15 cellular contexts compared by ENCODE assay signal in genomic region chr9:128131346-128131745, GRCh38. TPM values are rescaled to one million over a fixed set of nuclear protein-coding genes. Genes with fewer than 3 reads are reported as not detected.
DNase-seq lines count a peak whose midpoint lies in the region; ATAC-seq and TF ChIP-seq lines count a peak whose summit lies in the region.
"Not testable (repeated sequence)": the region's sequence is repeated elsewhere in the genome, so short reads cannot be mapped to it uniquely, and the experiment has no call there.
"Had no signal": no experiment of that assay in that cellular context is flagged by ENCODE, and none has a peak within 500 bp of the region (broad histone marks: within the 10 kb centered on the region; RNA-seq: fewer than 3 reads in every experiment).

No MANE protein-coding gene starts in this region.

- intact Hi-C loops in heart left ventricle (cut with DNase I); right cardiac atrium (cut with DNase I); right lobe of liver (cut with DNase I); posterior vena cava (cut with DNase I): not testable (repeated sequence)

- not testable (repeated sequence) for TF ChIP-seq POLR2A in heart left ventricle (IDR thresholded peaks at IDR 0.05); right lobe of liver (IDR thresholded peaks at IDR 0.05)

- H3K27ac Mint-ChIP-seq in chondrocyte (ENCODE audit: unreplicated experiment), result not testable (repeated sequence)
- peak overlapping the region in 2 of 3 experiments; percentile 81 to 84 for H3K27ac Mint-ChIP-seq in nephron
- peak overlapping the region; percentile 71 for H3K27ac Mint-ChIP-seq in type B pancreatic cell

- WGBS in heart left ventricle, 4 donors, result 88 to 90% (median 89%) methylated on average over 8 of the region's 8 CpGs
- WGBS in right cardiac atrium, result 85% methylated on average over 8 of the region's 8 CpGs
- 80% methylated on average over 5 of the region's 8 CpGs for WGBS in right lobe of liver (ENCODE audit: insufficient coverage, low coverage, low lambda C conversion rate, missing lambda C conversion rate)

- H3K4me3 Mint-ChIP-seq in chondrocyte (ENCODE audit: unreplicated experiment); type B pancreatic cell: not testable (repeated sequence)
- peak overlapping the region; percentile 15 to 64 (median 38) for H3K4me3 Mint-ChIP-seq in nephron

- H3K4me1 ChIP-seq in heart left ventricle, result peaks cover 3 to 28% (median 17%) of the 10 kb centered on the region in 12 donors
- H3K4me1 ChIP-seq in right cardiac atrium (ENCODE audit: control insufficient read depth, insufficient read depth, low read length), result not testable (repeated sequence)
- H3K4me1 ChIP-seq in right lobe of liver, result peaks cover 0 to 14% (median 5%) of the 10 kb centered on the region in 4 donors

- not testable (repeated sequence) for H3K36me3 Mint-ChIP-seq in chondrocyte (ENCODE audit: low read depth); nephron (ENCODE audit: low read depth); type B pancreatic cell

- not testable (repeated sequence) for H3K9me3 ChIP-seq in heart left ventricle; right cardiac atrium (ENCODE audit: control insufficient read depth, low read length); right lobe of liver

- ATAC-seq in heart left ventricle, right cardiac atrium, right lobe of liver: not testable (repeated sequence)

- not testable (repeated sequence) for H3K4me3 ChIP-seq in heart left ventricle; right cardiac atrium (ENCODE audit: low read length); right lobe of liver

- peaks cover 32% of the 10 kb centered on the region for H3K27me3 Mint-ChIP-seq in chondrocyte (ENCODE audit: low read depth)
- H3K27me3 Mint-ChIP-seq in nephron (ENCODE audit: low read depth); type B pancreatic cell: not testable (repeated sequence)

- peak overlapping the region in 1 of 12 donors; percentile 14 for H3K27ac ChIP-seq in heart left ventricle
- not testable (repeated sequence) for H3K27ac ChIP-seq in right cardiac atrium (ENCODE audit: low read length); right lobe of liver

- not testable (repeated sequence) for TF ChIP-seq CTCF in chondrocyte (IDR thresholded peaks at IDR 0.05); heart left ventricle (IDR thresholded peaks at IDR 0.05); right lobe of liver (IDR thresholded peaks at IDR 0.05); nephron (IDR thresholded peaks at IDR 0.05; ENCODE audit: unreplicated experiment in 3 of 3); type B pancreatic cell (conservative IDR thresholded peaks at IDR 0.05)

- DNase-seq in COLO668 (lab: John Stamatoyannopoulos, UW; ENCODE audit: unreplicated experiment) (peak; percentile 38), chondrocyte (ENCODE audit: low spot score) (peak; percentile 46), heart left ventricle (peak in 3 of 5 donors; percentile 18 to 30 (median 22)), right cardiac atrium (peak in 2 of 3 donors; percentile 6 to 16), right lobe of liver (peak in 2 of 3 donors; percentile 12 to 35), posterior vena cava (ENCODE audit: low spot score) (peak; percentile 57)
- not testable (repeated sequence) for DNase-seq in type B pancreatic cell (ENCODE audit: extremely low spot score, unreplicated experiment)

- H3K4me1 Mint-ChIP-seq in chondrocyte (ENCODE audit: low read depth) (peaks cover 21% of the 10 kb centered on the region), nephron (peaks cover 32% of the 10 kb centered on the region), type B pancreatic cell (ENCODE audit: unreplicated experiment) (peaks cover 40% of the 10 kb centered on the region)

- not testable (repeated sequence) for H3K9me3 Mint-ChIP-seq in chondrocyte (ENCODE audit: low read depth); nephron; type B pancreatic cell

- not testable (repeated sequence) for H3K27me3 ChIP-seq in heart left ventricle; right cardiac atrium (ENCODE audit: control insufficient read depth, insufficient read depth); right lobe of liver

- H3K36me3 ChIP-seq in heart left ventricle, right lobe of liver: not testable (repeated sequence)

RNA-seq across cellular contexts. Expression of gene PTGES2, which starts 3.8 kb away (rescaled TPM):
- 43.5 to 53.6 TPM (median 49.3 TPM) in 3 replicates for total RNA-seq in chondrocyte
- total RNA-seq in heart left ventricle, result 100 to 1,000 TPM; 116 to 166 (median 139) TPM
- 100 to 1,000 TPM; 143 to 179 TPM for polyA plus RNA-seq in heart left ventricle
- 100 to 1,000 TPM; 122 to 128 (median 126) TPM for total RNA-seq in right cardiac atrium
- polyA plus RNA-seq in right cardiac atrium, result 162 TPM
- 10 to 100 TPM; 27.2 to 67.2 (median 30.5) TPM for total RNA-seq in right lobe of liver
- 10 to 100 TPM; 38.6 to 38.9 TPM for total RNA-seq in posterior vena cava
- 67.2 and 85.0 TPM in 2 replicates for total RNA-seq in type B pancreatic cell (ENCODE audit: low replicate concordance)

RNA-seq across cellular contexts. Expression of gene LCN2, which starts 17.9 kb away (rescaled TPM):
- total RNA-seq in chondrocyte, result not detected in 3 replicates
- total RNA-seq in heart left ventricle, result 1 to 10 TPM in 1 of 9 donors, not detected in 8; 5.8 TPM
- 1 to 10 TPM in 1 of 2 donors, not detected in 1; 1.1 TPM for polyA plus RNA-seq in heart left ventricle
- total RNA-seq in right cardiac atrium, result not detected
- polyA plus RNA-seq in right cardiac atrium, result 0.16 TPM
- 10 to 100 TPM in 4 of 6 experiments, 1 to 10 TPM in 2; 2.7 to 81.8 (median 18.1) TPM for total RNA-seq in right lobe of liver
- under 1 TPM; 0.67 to 0.69 TPM for total RNA-seq in posterior vena cava
- total RNA-seq in type B pancreatic cell (ENCODE audit: low replicate concordance), result 10.7 and 12.4 TPM in 2 replicates
- total RNA-seq: A673; CD8-positive, alpha-beta T cell; GM12878; H7; HFFc6; HT1080 had no signal
- polyA plus RNA-seq: AG04450, GM12878 had no signal

RNA-seq across cellular contexts. Expression of gene BBLN, which starts 28.7 kb away (rescaled TPM):
- total RNA-seq in chondrocyte (78.8 to 85.3 TPM (median 80.2 TPM) in 3 replicates), heart left ventricle (100 to 1,000 TPM in 2 of 9 donors, 10 to 100 TPM in 7; 29.9 to 280 (median 46.4) TPM), right cardiac atrium (10 to 100 TPM; 41.6 to 58.0 (median 49.1) TPM), right lobe of liver (100 to 1,000 TPM in 2 of 6 experiments, 10 to 100 TPM in 4; 13.5 to 192 (median 17.7) TPM), posterior vena cava (10 to 100 TPM; 41.9 to 49.1 TPM), type B pancreatic cell (ENCODE audit: low replicate concordance) (108 and 150 TPM in 2 replicates)
- polyA plus RNA-seq in heart left ventricle (100 to 1,000 TPM in 1 of 2 donors, 10 to 100 TPM in 1; 47.3 to 122 TPM), right cardiac atrium (138 TPM)
